In the genomic region with DNA sequence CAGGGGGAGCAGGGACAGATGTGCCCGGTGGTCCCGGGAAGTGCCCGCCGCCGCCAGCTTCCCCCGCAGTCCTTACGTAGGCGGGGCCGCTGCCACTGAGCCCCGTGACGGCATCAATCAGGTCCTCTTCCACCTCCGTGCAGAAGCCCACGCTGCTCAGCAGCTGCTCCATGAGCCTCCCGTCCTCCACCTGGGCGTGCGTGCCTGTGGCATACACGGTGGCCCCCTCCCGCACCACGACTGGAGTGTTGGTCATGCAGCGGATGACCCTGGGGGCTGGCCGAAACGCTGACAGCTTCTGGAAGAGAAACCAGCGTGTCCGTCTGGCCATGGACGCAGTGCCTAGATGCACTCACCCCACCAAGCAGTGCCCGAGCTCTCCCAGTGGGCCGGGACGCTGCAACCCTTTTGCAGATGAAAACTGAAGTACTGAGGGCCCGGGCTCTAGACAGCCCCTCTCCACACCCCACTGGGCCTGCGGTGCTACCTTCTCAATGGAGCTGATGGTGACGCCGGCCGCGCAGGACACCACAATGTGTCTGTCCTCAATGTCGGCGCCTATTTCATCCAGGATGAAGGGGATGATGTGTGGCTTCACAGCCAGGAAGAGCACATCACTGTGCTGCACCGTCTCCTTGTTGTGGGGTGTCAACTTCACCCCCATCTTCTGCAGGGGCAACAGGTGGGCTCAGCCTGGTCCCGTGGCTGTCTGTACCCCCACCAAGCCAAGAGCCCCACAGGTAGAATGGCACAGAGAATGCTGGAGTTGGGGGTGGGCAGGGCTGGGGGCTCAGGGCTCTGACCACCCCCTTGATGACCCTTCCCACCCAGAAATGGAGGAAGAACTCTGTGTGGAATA, we compare ENCODE assay signal across 1 cellular context.
TF ChIP-seq lines count a peak whose summit lies in the region.

No MANE protein-coding gene starts in this region.

TF ChIP-seq in SK-N-SH treated with all-trans-retinoic acid at 6 μM for 48 hours, 23 proteins besides CTCF, POLR2A, EP300 and RAD21 (continued from another document):
- TF ChIP-seq CSRNP3 (CRISPR knock-in tag; IDR thresholded peaks at IDR 0.05) (no peak), ZNF70 (CRISPR knock-in tag; IDR thresholded peaks at IDR 0.05) (no peak), ISL1 (CRISPR knock-in tag; IDR thresholded peaks at IDR 0.05) (no peak)
